8 cellular contexts compared by ENCODE assay signal in genomic region chr5:150789943-150790611, GRCh38. TPM values are rescaled to one million over a fixed set of nuclear protein-coding genes. Genes with fewer than 3 reads are reported as not detected.
DNase-seq lines count a peak whose midpoint lies in the region; ATAC-seq, FAIRE-seq and TF ChIP-seq lines count a peak whose summit lies in the region.

No MANE protein-coding gene starts in this region.

- BruUV-seq in GM12878 (replicated peaks; lab: Mats Ljungman, UMichigan), result no TSS peak
- no TSS peak for BruUV-seq in HepG2 (replicated peaks; lab: Mats Ljungman, UMichigan)

- peaks cover 4% of the 10 kb centered on the region; the same call in 2 of the 3 replicates for H3K9me3 ChIP-seq in GM12878 (replicated peaks; ENCODE audit: control insufficient read depth, insufficient read depth, low read length)
- no peaks in the 10 kb centered on the region for H3K9me3 ChIP-seq in HepG2 (ENCODE audit: low read length)

- H3K9ac ChIP-seq in GM12878 (ENCODE audit: control insufficient read depth, insufficient read depth, low read length) (peak overlapping the region; percentile 36), HepG2 (ENCODE audit: insufficient read depth, low read depth, low read length) (no peak overlapping the region)

- H3K4me2 ChIP-seq in GM12878 (ENCODE audit: control insufficient read depth, insufficient read depth), result peak overlapping the region; percentile 95
- H3K4me2 ChIP-seq in HepG2 (ENCODE audit: low read depth, low read length), result no peak overlapping the region

- H3K27ac ChIP-seq in GM12878 (ENCODE audit: control insufficient read depth, insufficient read depth) (peak overlapping the region; percentile 60), HepG2 (ENCODE audit: extremely low read length, insufficient read depth, low read length) (no peak overlapping the region)

- H3K4me1 ChIP-seq in GM12878 (ENCODE audit: control insufficient read depth, insufficient read depth, low read length) (peaks cover 22% of the 10 kb centered on the region), HepG2 (ENCODE audit: insufficient read depth, low read length) (peaks cover 58% of the 10 kb centered on the region)

- in situ Hi-C loops in GM12878 (cut with MboI) (loop anchor here (10.0 kb wide), 1 partner anchor 375 kb away; no protein-coding TSS in a partner anchor), HepG2 (cut with HindIII; ENCODE audit: extremely low pct_ligation_motif_present, low pct_unique_long_range_greater_than_20kb) (no loop called here)

- ATAC-seq in GM19397 (IDR thresholded peaks at IDR 0.05; ENCODE audit: unreplicated experiment) (peak; percentile 85), HG03442 (IDR thresholded peaks at IDR 0.05; ENCODE audit: unreplicated experiment) (peak; percentile 98), GM12878 (peak; percentile 98), HepG2 (no peak)

- H3K36me3 ChIP-seq in GM12878 (ENCODE audit: control insufficient read depth in 2 of 2, insufficient read depth in 2 of 2, low read length in 1 of 2), result no peaks in the 10 kb centered on the region
- H3K36me3 ChIP-seq in HepG2 (replicated peaks in 1 of 2; ENCODE audit: control insufficient read depth in 1 of 2, insufficient read depth in 2 of 2, low read length in 2 of 2), result peaks cover 4 to 14% of the 10 kb centered on the region in 2 experiments; a peak in 4 of 5 replicates

- no peaks in the 10 kb centered on the region for H4K20me1 ChIP-seq in GM12878 (ENCODE audit: control insufficient read depth, insufficient read depth)
- peaks cover 13% of the 10 kb centered on the region for H4K20me1 ChIP-seq in HepG2 (ENCODE audit: insufficient read depth, low read length)

- peak overlapping the region; percentile 66 for H2AFZ ChIP-seq in GM12878 (ENCODE audit: control insufficient read depth, low read depth, low read length)
- H2AFZ ChIP-seq in HepG2 (ENCODE audit: low read length), result no peak overlapping the region

- H3K4me3 ChIP-seq in GM12878 (0 out of 2 replicates have a peak overlapping the region, but pooled peaks have one; percentile 31), HepG2 (replicated peaks in 1 of 3; ENCODE audit: insufficient read depth in 1 of 3, low read depth in 2 of 3, low read length in 3 of 3) (no peak overlapping the region)

- POLR2A ChIA-PET in GM12878 (lab: Charles Lee), result interaction anchor here (1.5 to 1.9 kb wide), 2 partner anchors 10 to 89 kb away, joined by 4 to 5 read pairs; partner anchors contain the start of gene RBM22
- POLR2A ChIA-PET in HepG2 (lab: Yijun Ruan, JAX), result no interaction called here

- TF ChIP-seq EP300 in GM12878 (IDR thresholded peaks at IDR 0.05; ENCODE audit: borderline replicate concordance in 1 of 2, control insufficient read depth in 1 of 2, low read depth in 2 of 2, low read length in 2 of 2), result peak in 1 of 2 experiments; percentile 38; a peak in 1 of 4 replicates
- TF ChIP-seq EP300 in HepG2 (IDR thresholded peaks at IDR 0.05; ENCODE audit: low read depth in 2 of 2, low read length in 2 of 2), result no peak
- no peak for TF ChIP-seq EP300 in HepG2 (CRISPR knock-in tag; IDR thresholded peaks at IDR 0.05; ENCODE audit: borderline replicate concordance)

- H3K79me2 ChIP-seq in GM12878 (ENCODE audit: control insufficient read depth, insufficient read depth, low read length) (peaks cover 43% of the 10 kb centered on the region), HepG2 (ENCODE audit: insufficient read depth, low read length) (peaks cover 73% of the 10 kb centered on the region)

- FAIRE-seq in GM12878 (lab: Jason Lieb, UNC) (peak; percentile 84), HepG2 (lab: Jason Lieb, UNC) (no peak)

- TF ChIP-seq CTCF in AG09319 (IDR thresholded peaks at IDR 0.05; ENCODE audit: low read depth, low read length) (no peak), GM12878 (IDR thresholded peaks at IDR 0.05 in 2 of 3, conservative IDR thresholded peaks at IDR 0.05 in 1 of 3; ENCODE audit: control insufficient read depth in 2 of 3, extremely low read depth in 1 of 3, insufficient read depth in 1 of 3, low read depth in 3 of 3, low read length in 3 of 3) (no peak), HepG2 (CRISPR knock-in tag; IDR thresholded peaks at IDR 0.05) (no peak)

- TF ChIP-seq RAD21 in GM12878 (IDR thresholded peaks at IDR 0.05; ENCODE audit: insufficient read depth, low read depth, low read length), result no peak
- TF ChIP-seq RAD21 in HepG2 (CRISPR knock-in tag; IDR thresholded peaks at IDR 0.05), result no peak

- 31% methylated on average over 7 of the region's 7 CpGs for WGBS in GM12878 (ENCODE audit: insufficient coverage, insufficient replicate concordance, low lambda C conversion rate, missing lambda C conversion rate)
- WGBS in HepG2 (ENCODE audit: low lambda C conversion rate), result 94% methylated on average over 7 of the region's 7 CpGs

- no peaks in the 10 kb centered on the region for H3K27me3 ChIP-seq in GM12878 (replicated peaks in 1 of 2; ENCODE audit: control insufficient read depth in 2 of 2, insufficient read depth in 2 of 2, low read length in 1 of 2)
- H3K27me3 ChIP-seq in HepG2 (ENCODE audit: control insufficient read depth in 1 of 2, insufficient read depth in 2 of 2, low read length in 2 of 2), result no peaks in the 10 kb centered on the region

- DNase-seq in AG09319 (ENCODE audit: extremely low read depth, low read depth) (peak; percentile 82), T-helper 22 cell (ENCODE audit: low read depth) (peak; percentile 57), GM12878 (ENCODE audit: low read depth, low spot score) (peak; percentile 54), HepG2 (ENCODE audit: low spot score) (no peak), NCI-H2196 (lab: John Stamatoyannopoulos, UW; ENCODE audit: unreplicated experiment) (no peak)
- DNase-seq in stimulated activated CD8-positive, alpha-beta memory T cell treated with anti-CD3 and anti-CD28 coated beads, Interleukin-4, amount 100 ng/mL, for 24 hours (ENCODE audit: low read depth), result peak; percentile 44

- SMC1A ChIA-PET in GM12878 (lab: Charles Lee; ENCODE audit: uncharacterized antibody, unreplicated experiment), result interaction anchor here (0.6 to 2.1 kb wide), 6 partner anchors 8 to 55 kb away, joined by 3 to 10 read pairs (median 3); partner anchors contain the start of gene SMIM3

- intact Hi-C loops in GM12878 (cut with micrococcal nuclease; ENCODE audit: unreplicated experiment), result loop anchor here (10.0 kb wide), 2 partner anchors 305 to 465 kb away; partner anchors contain the start of gene GM2A
- intact Hi-C loops in HepG2 (cut with micrococcal nuclease; ENCODE audit: unreplicated experiment), result no loop called here

- RAD21 ChIA-PET in GM12878 (lab: Charles Lee; ENCODE audit: unreplicated experiment), result interaction anchor here (1.1 kb wide), 2 partner anchors 12 to 55 kb away, joined by 3 read pairs; partner anchors contain the start of gene SMIM3

- CTCF ChIA-PET in GM12878 (lab: Yijun Ruan, JAX), result interaction anchor here (1.0 to 2.4 kb wide), 4 partner anchors 9 to 57 kb away, joined by 3 to 8 read pairs (median 7); partner anchors contain the start of genes IRGM and SMIM3
- CTCF ChIA-PET in HepG2 (lab: Yijun Ruan, JAX; ENCODE audit: low intra/inter-chr PET ratio, low total read pairs), result no interaction called here

- TF ChIP-seq POLR2A in GM12878 (IDR thresholded peaks at IDR 0.05; ENCODE audit: low read depth, low read length) (no peak), HepG2 (IDR thresholded peaks at IDR 0.05; ENCODE audit: insufficient read depth in 1 of 2, low read depth in 2 of 2, low read length in 2 of 2) (no peak)

RNA-seq across cellular contexts. Expression of gene SMIM3, which starts 11.5 kb away (rescaled TPM):
- 2.9 and 3.0 TPM in 2 replicates for total RNA-seq in GM12878 (2013; cell fraction: nucleolus; rRNA removed)
- 9.9 and 11.8 TPM in 2 replicates for total RNA-seq in GM12878 (2014; rRNA removed)
- 7.3 and 7.7 TPM in 2 replicates for total RNA-seq in GM12878 (2014; rRNA removed; fragmentation: Illumina TruSeq; extraction: Trizol)
- 6.9 and 8.4 TPM in 2 replicates for total RNA-seq in GM12878 (2021)
- polyA plus RNA-seq in GM12878 (2011; ENCODE audit: low read depth), result 19.7 TPM
- polyA plus RNA-seq in GM12878 (2011; rRNA removed), result 1.0 TPM in 2 replicates
- polyA plus RNA-seq in GM12878 (2011; cell fraction: cytosol; rRNA removed), result 1.3 and 1.8 TPM in 2 replicates
- polyA plus RNA-seq in GM12878 (2011; cell fraction: nucleus; rRNA removed), result 0.46 and 0.53 TPM in 2 replicates
- 13.1 and 21.5 TPM in 2 replicates for polyA plus RNA-seq in GM12878 (2012)
- polyA plus RNA-seq in GM12878 (2014; fragmentation: Illumina TruSeq; extraction: Trizol), result 6.9 and 10.7 TPM in 2 replicates
- polyA plus RNA-seq in GM12878 (2014; fragmentation: Nextera tagmentation; extraction: Ambion mirVana), result 1 to 10 TPM; 1.4 to 5.2 TPM
- polyA plus RNA-seq in GM12878 (2014; rRNA removed), result 7.7 and 8.7 TPM in 2 replicates
- polyA plus RNA-seq in GM12878 (2016; fragmentation: Nextera tagmentation; extraction: Ambion mirVana), result 10 to 100 TPM; 11.1 to 14.3 TPM
- 0.21 and 0.44 TPM in 2 replicates for polyA minus RNA-seq in GM12878 (2011; rRNA and poly(A)+ RNA removed)
- not detected in 2 replicates for polyA minus RNA-seq in GM12878 (2011; cell fraction: cytosol; rRNA and poly(A)+ RNA removed)
- 0.24 and 0.29 TPM in 2 replicates for polyA minus RNA-seq in GM12878 (2011; cell fraction: nucleus; rRNA and poly(A)+ RNA removed)
- total RNA-seq in HepG2 (2016; rRNA removed; fragmentation: Illumina TruSeq; extraction: Trizol), result 11.6 and 14.1 TPM in 2 replicates
- 17.2 and 21.9 TPM in 2 replicates for total RNA-seq in HepG2 (2016; cell fraction: cytosol; rRNA removed; fragmentation: Illumina TruSeq; extraction: Trizol; ENCODE audit: low read depth)
- 12.8 and 13.2 TPM in 2 replicates for total RNA-seq in HepG2 (2016; cell fraction: insoluble cytoplasmic fraction; rRNA removed; fragmentation: Illumina TruSeq; extraction: Trizol)
- total RNA-seq in HepG2 (2016; cell fraction: membrane; rRNA removed; fragmentation: Illumina TruSeq; extraction: Trizol), result 26.9 and 32.8 TPM in 2 replicates
- total RNA-seq in HepG2 (2016; cell fraction: nucleus; rRNA removed; fragmentation: Illumina TruSeq; extraction: Trizol), result 5.2 and 6.0 TPM in 2 replicates
- 71.3 and 96.7 TPM in 2 replicates for polyA plus RNA-seq in HepG2 (2011; rRNA removed)
- 110 and 111 TPM in 2 replicates for polyA plus RNA-seq in HepG2 (2011; cell fraction: cytosol; rRNA removed)
- 25.5 and 30.6 TPM in 2 replicates for polyA plus RNA-seq in HepG2 (2011; cell fraction: nucleus; rRNA removed)
- polyA plus RNA-seq in HepG2 (2012), result 81.2 and 85.5 TPM in 2 replicates
- polyA plus RNA-seq in HepG2 (2016; cell fraction: cytosol; fragmentation: Illumina TruSeq; extraction: Trizol; ENCODE audit: low read depth), result 17.8 and 26.6 TPM in 2 replicates
- polyA plus RNA-seq in HepG2 (2016; cell fraction: insoluble cytoplasmic fraction; fragmentation: Illumina TruSeq; extraction: Trizol; ENCODE audit: low read depth), result 12.2 and 14.7 TPM in 2 replicates
- polyA plus RNA-seq in HepG2 (2016; cell fraction: membrane; fragmentation: Illumina TruSeq; extraction: Trizol; ENCODE audit: low read depth), result 22.1 and 31.4 TPM in 2 replicates
- polyA plus RNA-seq in HepG2 (2016; cell fraction: nucleus; fragmentation: Illumina TruSeq; extraction: Trizol; ENCODE audit: insufficient read depth, low read depth), result 8.9 and 9.4 TPM in 2 replicates
- polyA minus RNA-seq in HepG2 (2011; rRNA and poly(A)+ RNA removed; ENCODE audit: low replicate concordance), result 0.09 and 62.7 TPM in 2 replicates
- polyA minus RNA-seq in HepG2 (2011; cell fraction: cytosol; rRNA and poly(A)+ RNA removed), result 32.4 and 33.9 TPM in 2 replicates
- 9.8 and 12.9 TPM in 2 replicates for polyA minus RNA-seq in HepG2 (2011; cell fraction: nucleus; rRNA and poly(A)+ RNA removed)

RNA-seq across cellular contexts. Expression of gene DCTN4, which starts 31.3 kb away (rescaled TPM):
- total RNA-seq in GM12878 (2013; cell fraction: nucleolus; rRNA removed), result 76.3 and 86.3 TPM in 2 replicates
- total RNA-seq in GM12878 (2014; rRNA removed) (17.9 and 24.1 TPM in 2 replicates), GM12878 (2014; rRNA removed; fragmentation: Illumina TruSeq; extraction: Trizol) (20.9 and 21.3 TPM in 2 replicates), GM12878 (2021) (26.6 and 27.8 TPM in 2 replicates), HepG2 (2016; rRNA removed; fragmentation: Illumina TruSeq; extraction: Trizol) (26.9 and 39.7 TPM in 2 replicates)
- polyA plus RNA-seq in GM12878 (2011; ENCODE audit: low read depth), result 17.1 TPM
- polyA plus RNA-seq in GM12878 (2011; rRNA removed) (26.2 and 30.7 TPM in 2 replicates), GM12878 (2014; fragmentation: Illumina TruSeq; extraction: Trizol) (25.1 and 29.5 TPM in 2 replicates), GM12878 (2014; fragmentation: Nextera tagmentation; extraction: Ambion mirVana) (1 to 10 TPM; 7.6 to 8.5 TPM), GM12878 (2014; rRNA removed) (14.0 and 17.5 TPM in 2 replicates), GM12878 (2016; fragmentation: Nextera tagmentation; extraction: Ambion mirVana) (10 to 100 TPM; 16.6 to 18.1 TPM), HepG2 (2011; rRNA removed) (21.5 and 24.1 TPM in 2 replicates)
- polyA plus RNA-seq in GM12878 (2011; cell fraction: cytosol; rRNA removed), result 21.7 and 23.9 TPM in 2 replicates
- 31.0 and 37.4 TPM in 2 replicates for polyA plus RNA-seq in GM12878 (2011; cell fraction: nucleus; rRNA removed)
- 14.7 and 16.7 TPM in 2 replicates for polyA plus RNA-seq in GM12878 (2012)
- polyA minus RNA-seq in GM12878 (2011; rRNA and poly(A)+ RNA removed), result 33.7 and 34.8 TPM in 2 replicates
- 10.0 and 14.1 TPM in 2 replicates for polyA minus RNA-seq in GM12878 (2011; cell fraction: cytosol; rRNA and poly(A)+ RNA removed)
- 26.1 and 42.6 TPM in 2 replicates for polyA minus RNA-seq in GM12878 (2011; cell fraction: nucleus; rRNA and poly(A)+ RNA removed)
- 3.5 and 5.2 TPM in 2 replicates for total RNA-seq in HepG2 (2016; cell fraction: cytosol; rRNA removed; fragmentation: Illumina TruSeq; extraction: Trizol; ENCODE audit: low read depth)
- total RNA-seq in HepG2 (2016; cell fraction: insoluble cytoplasmic fraction; rRNA removed; fragmentation: Illumina TruSeq; extraction: Trizol), result 28.4 and 40.9 TPM in 2 replicates
- 16.8 and 20.1 TPM in 2 replicates for total RNA-seq in HepG2 (2016; cell fraction: membrane; rRNA removed; fragmentation: Illumina TruSeq; extraction: Trizol)
- total RNA-seq in HepG2 (2016; cell fraction: nucleus; rRNA removed; fragmentation: Illumina TruSeq; extraction: Trizol), result 29.2 and 37.4 TPM in 2 replicates
- polyA plus RNA-seq in HepG2 (2011; cell fraction: cytosol; rRNA removed), result 17.3 and 22.7 TPM in 2 replicates
- 18.6 and 20.3 TPM in 2 replicates for polyA plus RNA-seq in HepG2 (2011; cell fraction: nucleus; rRNA removed)
- polyA plus RNA-seq in HepG2 (2012), result 18.3 and 23.7 TPM in 2 replicates
- polyA plus RNA-seq in HepG2 (2016; cell fraction: cytosol; fragmentation: Illumina TruSeq; extraction: Trizol; ENCODE audit: low read depth), result 1.7 and 1.8 TPM in 2 replicates
- 42.0 and 42.5 TPM in 2 replicates for polyA plus RNA-seq in HepG2 (2016; cell fraction: insoluble cytoplasmic fraction; fragmentation: Illumina TruSeq; extraction: Trizol; ENCODE audit: low read depth)
- polyA plus RNA-seq in HepG2 (2016; cell fraction: membrane; fragmentation: Illumina TruSeq; extraction: Trizol; ENCODE audit: low read depth), result 7.3 and 8.7 TPM in 2 replicates
- polyA plus RNA-seq in HepG2 (2016; cell fraction: nucleus; fragmentation: Illumina TruSeq; extraction: Trizol; ENCODE audit: insufficient read depth, low read depth), result 24.5 and 29.7 TPM in 2 replicates
- polyA minus RNA-seq in HepG2 (2011; rRNA and poly(A)+ RNA removed; ENCODE audit: low replicate concordance), result 41.6 and 54.4 TPM in 2 replicates
- 26.7 and 27.0 TPM in 2 replicates for polyA minus RNA-seq in HepG2 (2011; cell fraction: cytosol; rRNA and poly(A)+ RNA removed)
- polyA minus RNA-seq in HepG2 (2011; cell fraction: nucleus; rRNA and poly(A)+ RNA removed), result 59.4 and 66.0 TPM in 2 replicates

RNA-seq across cellular contexts. Expression of gene IRGM, which starts 56.2 kb away (rescaled TPM):
- total RNA-seq in GM12878 (2013; cell fraction: nucleolus; rRNA removed), result 0.81 and 1.7 TPM in 2 replicates
- total RNA-seq in GM12878 (2014; rRNA removed), result 0.28 and 0.60 TPM in 2 replicates
- total RNA-seq in GM12878 (2014; rRNA removed; fragmentation: Illumina TruSeq; extraction: Trizol), result 0.31 and 0.32 TPM in 2 replicates
- 0.38 TPM in 1 of 2 replicates, not detected in the other for total RNA-seq in GM12878 (2021)
- polyA plus RNA-seq in GM12878 (2011; ENCODE audit: low read depth), result 0.54 TPM
- 0.22 and 0.23 TPM in 2 replicates for polyA plus RNA-seq in GM12878 (2011; rRNA removed)
- polyA plus RNA-seq in GM12878 (2011; cell fraction: cytosol; rRNA removed), result 0.16 and 0.23 TPM in 2 replicates
- polyA plus RNA-seq in GM12878 (2011; cell fraction: nucleus; rRNA removed), result 0.76 and 0.84 TPM in 2 replicates
- 0.22 and 0.42 TPM in 2 replicates for polyA plus RNA-seq in GM12878 (2012)
- polyA plus RNA-seq in GM12878 (2014; fragmentation: Illumina TruSeq; extraction: Trizol), result 0.14 and 0.25 TPM in 2 replicates
- under 1 TPM; 0.11 to 0.24 TPM for polyA plus RNA-seq in GM12878 (2014; fragmentation: Nextera tagmentation; extraction: Ambion mirVana)
- polyA plus RNA-seq in GM12878 (2014; rRNA removed), result 0.15 TPM in 1 of 2 replicates, not detected in the other
- polyA plus RNA-seq in GM12878 (2016; fragmentation: Nextera tagmentation; extraction: Ambion mirVana), result under 1 TPM in 1 of 2 experiments, not detected in 1; 0.30 TPM
- 0.51 and 1.1 TPM in 2 replicates for polyA minus RNA-seq in GM12878 (2011; rRNA and poly(A)+ RNA removed)
- polyA minus RNA-seq in GM12878 (2011; cell fraction: cytosol; rRNA and poly(A)+ RNA removed), result not detected in 2 replicates
- polyA minus RNA-seq in GM12878 (2011; cell fraction: nucleus; rRNA and poly(A)+ RNA removed), result 1.1 and 2.3 TPM in 2 replicates
- not detected in 2 replicates for total RNA-seq in HepG2 (2016; rRNA removed; fragmentation: Illumina TruSeq; extraction: Trizol)
- not detected in 2 replicates for total RNA-seq in HepG2 (2016; cell fraction: cytosol; rRNA removed; fragmentation: Illumina TruSeq; extraction: Trizol; ENCODE audit: low read depth)
- 0.06 TPM in 1 of 2 replicates, not detected in the other for total RNA-seq in HepG2 (2016; cell fraction: insoluble cytoplasmic fraction; rRNA removed; fragmentation: Illumina TruSeq; extraction: Trizol)
- total RNA-seq in HepG2 (2016; cell fraction: membrane; rRNA removed; fragmentation: Illumina TruSeq; extraction: Trizol), result not detected in 2 replicates
- total RNA-seq in HepG2 (2016; cell fraction: nucleus; rRNA removed; fragmentation: Illumina TruSeq; extraction: Trizol), result not detected in 2 replicates
- polyA plus RNA-seq in HepG2 (2011; rRNA removed), result not detected in 2 replicates
- polyA plus RNA-seq in HepG2 (2011; cell fraction: cytosol; rRNA removed), result 0.03 and 0.04 TPM in 2 replicates
- 0.10 TPM in 2 replicates for polyA plus RNA-seq in HepG2 (2011; cell fraction: nucleus; rRNA removed)
- polyA plus RNA-seq in HepG2 (2012), result not detected in 2 replicates
- not detected in 2 replicates for polyA plus RNA-seq in HepG2 (2016; cell fraction: cytosol; fragmentation: Illumina TruSeq; extraction: Trizol; ENCODE audit: low read depth)
- polyA plus RNA-seq in HepG2 (2016; cell fraction: insoluble cytoplasmic fraction; fragmentation: Illumina TruSeq; extraction: Trizol; ENCODE audit: low read depth), result not detected in 2 replicates
- polyA plus RNA-seq in HepG2 (2016; cell fraction: membrane; fragmentation: Illumina TruSeq; extraction: Trizol; ENCODE audit: low read depth), result not detected in 2 replicates
- not detected in 2 replicates for polyA plus RNA-seq in HepG2 (2016; cell fraction: nucleus; fragmentation: Illumina TruSeq; extraction: Trizol; ENCODE audit: insufficient read depth, low read depth)
- polyA minus RNA-seq in HepG2 (2011; rRNA and poly(A)+ RNA removed; ENCODE audit: low replicate concordance), result 0.23 TPM in 1 of 2 replicates, not detected in the other
- polyA minus RNA-seq in HepG2 (2011; cell fraction: cytosol; rRNA and poly(A)+ RNA removed), result not detected in 2 replicates
- not detected in 2 replicates for polyA minus RNA-seq in HepG2 (2011; cell fraction: nucleus; rRNA and poly(A)+ RNA removed)

Comparison
In these comparisons a context has a peak if more than half of its experiments do, and no peak if none do; other contexts are left out.
1. DNase-seq: peak in AG09319 (single experiment), T-helper 22 cell (single experiment), GM12878 (single experiment) and stimulated activated CD8-positive, alpha-beta memory T cell treated with anti-CD3 and anti-CD28 coated beads, Interleukin-4, amount 100 ng/mL, for 24 hours (single experiment); none in HepG2 (single experiment) and NCI-H2196 (single experiment).